Comparison of ENCODE assay signal across 1 cellular context in genomic region chr13:43360196-43360595, GRCh38.
TF ChIP-seq lines count a peak whose summit lies in the region.

No MANE protein-coding gene starts in this region.

TF ChIP-seq in GM23338, 12 proteins besides CTCF, POLR2A, EP300 and RAD21 (continued from another document):
- TF ChIP-seq ZNF462 (CRISPR knock-in tag; IDR thresholded peaks at IDR 0.05): no peak
- no peak for TF ChIP-seq POLR2AphosphoS5 (IDR thresholded peaks at IDR 0.05; ENCODE audit: low read depth)
- TF ChIP-seq ETS1 (IDR thresholded peaks at IDR 0.05): no peak
